ENCODE assay signal across 21 cellular contexts in the genomic region with DNA sequence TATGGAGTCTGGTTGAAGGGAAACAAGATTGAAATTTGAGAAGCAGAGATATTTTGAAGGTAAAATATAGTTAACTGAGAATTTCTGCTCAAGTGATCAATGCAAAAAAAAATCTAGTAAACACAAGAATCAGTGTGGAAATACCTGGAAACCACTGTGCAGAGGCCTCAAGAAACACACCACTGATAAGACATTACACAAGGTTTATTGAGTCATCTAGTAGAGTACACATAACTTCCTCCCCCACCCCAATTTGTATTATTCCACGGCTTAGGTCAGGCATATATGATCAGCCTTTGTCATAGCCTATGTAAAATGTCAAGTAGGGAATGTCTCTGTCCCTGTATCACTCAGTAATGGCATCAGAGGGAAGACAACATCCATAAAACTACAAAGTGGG.
DNase-seq lines count a peak whose midpoint lies in the region; ATAC-seq, FAIRE-seq and TF ChIP-seq lines count a peak whose summit lies in the region.
"Had no signal": no experiment of that assay in that cellular context is flagged by ENCODE, and none has a peak within 500 bp of the region (broad histone marks: within the 10 kb centered on the region; RNA-seq: fewer than 3 reads in every experiment).

No MANE protein-coding gene starts in this region.

- H3K9me3 ChIP-seq in keratinocyte (ENCODE audit: control insufficient read depth, low read depth, low read length): no peaks in the 10 kb centered on the region
- H3K9me3 ChIP-seq: MG63, psoas muscle, testis had no signal

- intact Hi-C loops in left ventricle myocardium superior (cut with micrococcal nuclease): no loop called here

- no peak for ATAC-seq in HG02571 (IDR thresholded peaks at IDR 0.05; ENCODE audit: unreplicated experiment)
- no peak for ATAC-seq in left ventricle myocardium superior
- ATAC-seq: HCT116, psoas muscle had no signal

- TF ChIP-seq POLR2A in H54 (IDR thresholded peaks at IDR 0.05; ENCODE audit: low read depth, low read length): no peak

- H3K4me3 ChIP-seq in astrocyte of the spinal cord (ENCODE audit: low read depth, low read length): no peak overlapping the region
- H3K4me3 ChIP-seq in keratinocyte (ENCODE audit: control insufficient read depth in 2 of 3, extremely low read depth in 1 of 3, insufficient read depth in 2 of 3, low read depth in 1 of 3, low read length in 3 of 3): no peak overlapping the region
- H3K4me3 ChIP-seq: cardiac muscle cell, MG63, psoas muscle, testis had no signal

- no peaks in the 10 kb centered on the region for H3K79me2 ChIP-seq in keratinocyte (ENCODE audit: control insufficient read depth, insufficient read depth, low read length)

- H3K27me3 ChIP-seq in keratinocyte (ENCODE audit: control insufficient read depth, extremely low read depth, insufficient read depth, low read length): no peaks in the 10 kb centered on the region
- H3K27me3 ChIP-seq: cardiac muscle cell, dorsolateral prefrontal cortex, MG63, testis had no signal

- TF ChIP-seq CTCF in astrocyte of the spinal cord (IDR thresholded peaks at IDR 0.05; ENCODE audit: low read depth, low read length) (no peak), keratinocyte (optimal IDR thresholded peaks at IDR 0.05 in 1 of 3, IDR thresholded peaks at IDR 0.05 in 1 of 3, conservative IDR thresholded peaks at IDR 0.05 in 1 of 3; ENCODE audit: extremely low read depth in 1 of 3, insufficient read depth in 2 of 3, low read length in 3 of 3) (no peak)

- in situ Hi-C loops in astrocyte of the spinal cord (cut with HindIII; ENCODE audit: low sequenced_read_pairs): no loop called here

- H3K4me1 ChIP-seq in keratinocyte (ENCODE audit: control insufficient read depth, extremely low read depth, insufficient read depth, low read length): peaks cover 20% of the 10 kb centered on the region
- H3K4me1 ChIP-seq: psoas muscle, testis had no signal

- peak overlapping the region; percentile 58 for H3K27ac ChIP-seq in keratinocyte (ENCODE audit: control insufficient read depth, insufficient read depth, low read length)
- H3K27ac ChIP-seq: cardiac muscle cell, dorsolateral prefrontal cortex, psoas muscle, testis had no signal

- no peaks in the 10 kb centered on the region for H3K9me1 ChIP-seq in keratinocyte (ENCODE audit: control insufficient read depth, extremely low read depth, insufficient read depth, low read length)

- DNase-seq in H54 (ENCODE audit: insufficient read length, low spot score) (no peak), NOMO-1 (lab: John Stamatoyannopoulos, UW; ENCODE audit: unreplicated experiment in 2 of 2) (peak; percentile 34 to 60), astrocyte of the spinal cord (ENCODE audit: low read depth, low spot score) (peak; percentile 49), keratinocyte (ENCODE audit: low read depth, low spot score) (no peak), activated T-cell treated with anti-CD3 and anti-CD28 coated beads for 4 hours (no peak), left ventricle myocardium superior (no peak)
- DNase-seq in stimulated activated CD4-positive, alpha-beta T cell treated with anti-CD3 and anti-CD28 coated beads, Interleukin-1b, Interleukin-23, amount 100 ng/mL, for 48 hours: no peak
- DNase-seq: activated naive CD8-positive, alpha-beta T cell treated with anti-CD3 and anti-CD28 coated beads for 36 hours; dorsolateral prefrontal cortex; kidney; MG63; NCI-H187 treated with DMSO at 0.1 percent for 48 hours; psoas muscle; SHP77 treated with DMSO at 0.1 percent for 48 hours; T-helper 2 cell; testis had no signal

- H3K9ac ChIP-seq in keratinocyte (ENCODE audit: control insufficient read depth, extremely low read depth, insufficient read depth, low read length): no peak overlapping the region

- peak overlapping the region; percentile 39 for H2AFZ ChIP-seq in keratinocyte (ENCODE audit: control insufficient read depth, low read length)

- no peak overlapping the region for H3K4me2 ChIP-seq in keratinocyte (ENCODE audit: control insufficient read depth, extremely low read depth, insufficient read depth, low read depth, low read length)

- FAIRE-seq in H54 (lab: Jason Lieb, UNC) (peak; percentile 23), keratinocyte (lab: Jason Lieb, UNC) (peak; percentile 29)
- FAIRE-seq: G401.6, HTR-8/SVneo, kidney had no signal

- H4K20me1 ChIP-seq in keratinocyte (ENCODE audit: control insufficient read depth, extremely low read depth, insufficient read depth, low read length): no peaks in the 10 kb centered on the region

- no peaks in the 10 kb centered on the region for H3K36me3 ChIP-seq in keratinocyte (ENCODE audit: control insufficient read depth in 2 of 2, extremely low read depth in 1 of 2, insufficient read depth in 2 of 2, low read length in 2 of 2)
- H3K36me3 ChIP-seq: cardiac muscle cell, MG63 had no signal

- dilution Hi-C loops in keratinocyte (cut with MboI; ENCODE audit: extremely low pct_ligation_motif_present, low sequenced_read_pairs): no loop called here

Comparison
In these comparisons a context has a peak if more than half of its experiments do, and no peak if none do; other contexts are left out.
1. DNase-seq: peak in NOMO-1 (2 of 2) and astrocyte of the spinal cord (single experiment); none in H54 (single experiment), keratinocyte (single experiment), activated T-cell treated with anti-CD3 and anti-CD28 coated beads for 4 hours (single experiment), left ventricle myocardium superior (single experiment) and stimulated activated CD4-positive, alpha-beta T cell treated with anti-CD3 and anti-CD28 coated beads, Interleukin-1b, Interleukin-23, amount 100 ng/mL, for 48 hours (single experiment).